Comparison of ENCODE assay signal across 15 cellular contexts in the genomic region with DNA sequence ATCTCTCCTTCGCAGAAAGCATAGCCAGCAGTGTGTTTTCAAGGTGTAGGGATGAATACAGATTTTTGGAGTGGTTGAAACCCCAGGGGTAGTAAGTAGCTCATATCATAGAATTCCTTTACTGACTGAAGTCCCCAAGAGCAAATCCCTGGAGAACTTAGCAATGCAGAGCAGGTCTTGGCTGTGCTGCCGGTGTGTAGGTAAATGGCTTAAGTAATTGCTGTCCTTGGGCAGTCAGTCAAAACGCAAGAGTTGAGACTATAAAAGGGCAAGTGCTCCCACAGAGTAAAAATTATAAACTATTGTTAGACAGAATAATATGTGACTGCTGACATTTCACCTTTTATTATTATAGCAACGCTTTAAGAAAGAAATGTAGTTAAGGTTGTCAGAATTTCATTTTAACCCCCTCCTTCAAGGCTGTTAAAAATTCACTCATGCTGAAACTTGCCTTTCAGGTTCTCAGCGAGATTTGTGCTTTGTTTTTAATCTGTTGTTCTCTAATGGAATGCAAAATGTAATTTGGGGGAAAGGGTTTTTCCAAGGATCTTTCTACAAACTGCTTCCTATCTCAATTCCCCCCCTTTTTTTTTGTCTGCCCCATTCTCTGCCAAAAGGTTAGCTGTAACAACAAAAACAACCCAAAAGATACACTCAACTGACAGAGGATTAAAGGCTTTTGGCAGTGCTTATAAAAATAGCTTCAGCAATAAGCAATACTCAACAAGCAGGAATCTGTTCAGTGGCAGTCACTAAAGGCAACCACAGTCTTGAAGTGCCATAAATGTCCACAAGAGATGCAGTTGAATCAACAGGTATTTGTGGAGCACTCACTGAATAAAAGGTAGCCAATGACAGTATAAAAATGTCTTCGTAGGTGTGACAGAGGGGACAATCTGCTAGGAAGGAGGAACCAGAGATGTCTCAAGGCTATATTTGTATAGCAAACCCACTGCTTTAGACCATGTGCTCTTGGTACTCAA.
A peak's percentile ranks its signal among the peaks of the same experiment; 100 is the strongest.
DNase-seq lines count a peak whose midpoint lies in the region; ATAC-seq and TF ChIP-seq lines count a peak whose summit lies in the region.
"Had no signal": no experiment of that assay in that cellular context is flagged by ENCODE, and none has a peak within 500 bp of the region (broad histone marks: within the 10 kb centered on the region; RNA-seq: fewer than 3 reads in every experiment).

No MANE protein-coding gene starts in this region.

- H3K4me3 Mint-ChIP-seq in WTC11 (no peak overlapping the region; the same call in 1 of the 2 replicates), immature natural killer cell (no peak overlapping the region)

- POLR2A ChIA-PET in WTC11 (lab: Charles Lee), result interaction anchor here (0.6 kb wide), 1 partner anchor 449 kb away, joined by 4 read pairs; no protein-coding TSS in a partner anchor

- CTCF ChIA-PET in WTC11 (lab: Charles Lee), result no interaction called here

- H3K9me3 ChIP-seq in iPS-20b (ENCODE audit: insufficient read depth, low read depth, low read length) (no peaks in the 10 kb centered on the region), psoas muscle (no peaks in the 10 kb centered on the region), Peyer's patch (no peaks in the 10 kb centered on the region)
- H3K9me3 ChIP-seq: SJSA1 had no signal

- no peaks in the 10 kb centered on the region for H3K9me3 Mint-ChIP-seq in WTC11
- peaks cover 0 to 11% (median 3%) of the 10 kb centered on the region in 6 donors for H3K9me3 Mint-ChIP-seq in immature natural killer cell
- H3K9me3 Mint-ChIP-seq: nephron had no signal

- peak overlapping the region; percentile 5 for H3K27ac Mint-ChIP-seq in WTC11
- no peak overlapping the region for H3K27ac Mint-ChIP-seq in immature natural killer cell
- H3K27ac Mint-ChIP-seq: nephron had no signal

- TF ChIP-seq POLR2A in Peyer's patch (IDR thresholded peaks at IDR 0.05), result no peak

- H3K4me3 ChIP-seq in iPS-20b (ENCODE audit: low read length) (no peak overlapping the region), psoas muscle (no peak overlapping the region), Peyer's patch (no peak overlapping the region)
- H3K4me3 ChIP-seq: SJSA1 had no signal

- H3K4me1 ChIP-seq in iPS-20b (ENCODE audit: insufficient read depth, low read length) (peaks cover 21% of the 10 kb centered on the region), psoas muscle (peaks cover 41% of the 10 kb centered on the region), Peyer's patch (peaks cover 0 to 21% (median 4%) of the 10 kb centered on the region in 4 donors)

- H3K27ac ChIP-seq in iPS-20b (ENCODE audit: low read length) (no peak overlapping the region), psoas muscle (peak overlapping the region; percentile 28), Peyer's patch (peak overlapping the region in 1 of 4 donors; percentile 32)
- H3K27ac ChIP-seq: SJSA1 had no signal

- ATAC-seq in WTC11 (peak; percentile 67), psoas muscle (peak; percentile 41 to 65 (median 59))
- ATAC-seq: HCT116; stimulated activated naive CD8-positive, alpha-beta T cell treated with anti-CD3 and anti-CD28 coated beads, Interleukin-15, Interleukin-2, amounts not matched to agents 100 U/mL and 50 U/mL, for 24 hours had no signal

- intact Hi-C loops in psoas muscle (cut with DNase I), result no loop called here

- H3K27me3 ChIP-seq in iPS-20b (ENCODE audit: insufficient read depth, low read length), result no peaks in the 10 kb centered on the region
- no peaks in the 10 kb centered on the region for H3K27me3 ChIP-seq in psoas muscle (ENCODE audit: insufficient read depth in 3 of 3, low read length in 2 of 3)
- H3K27me3 ChIP-seq in Peyer's patch, result no peaks in the 10 kb centered on the region
- H3K27me3 ChIP-seq: SJSA1 had no signal

- H3K36me3 Mint-ChIP-seq in WTC11, result no peaks in the 10 kb centered on the region
- H3K36me3 Mint-ChIP-seq in immature natural killer cell, result no peaks in the 10 kb centered on the region

- H3K27me3 Mint-ChIP-seq in WTC11 (ENCODE audit: low read depth), result peaks cover 4% of the 10 kb centered on the region
- H3K27me3 Mint-ChIP-seq in immature natural killer cell (ENCODE audit: low read depth in 3 of 3), result peaks cover 0 to 2% (median 2%) of the 10 kb centered on the region in 3 donors

- peaks cover 21% of the 10 kb centered on the region for H3K4me1 Mint-ChIP-seq in WTC11
- H3K4me1 Mint-ChIP-seq in immature natural killer cell, result no peaks in the 10 kb centered on the region

- H3K36me3 ChIP-seq in iPS-20b (ENCODE audit: insufficient read depth, low read depth, low read length), result no peaks in the 10 kb centered on the region
- no peaks in the 10 kb centered on the region for H3K36me3 ChIP-seq in psoas muscle (ENCODE audit: insufficient read depth in 1 of 2, low read depth in 1 of 2)
- H3K36me3 ChIP-seq in Peyer's patch, result no peaks in the 10 kb centered on the region
- H3K36me3 ChIP-seq: SJSA1 had no signal

- H3K9ac ChIP-seq in iPS-20b (ENCODE audit: low read depth, low read length), result 0 out of 2 replicates have a peak overlapping the region, but pooled peaks have one; percentile 10

- WGBS in psoas muscle, 3 donors, result 60 to 70% (median 61%) methylated on average over 6 of the region's 6 CpGs

- TF ChIP-seq CTCF in WTC11 (IDR thresholded peaks at IDR 0.05) (no peak), psoas muscle (IDR thresholded peaks at IDR 0.05) (no peak), Peyer's patch (IDR thresholded peaks at IDR 0.05) (no peak)

- peak; percentile 8 for DNase-seq in AG20443 (ENCODE audit: low spot score)
- DNase-seq in WTC11 (ENCODE audit: low spot score), result no peak
- DNase-seq in psoas muscle, result no peak
- DNase-seq in Peyer's patch, result no peak
- no peak for DNase-seq in NCI-H2029 treated with DMSO at 0.1 percent for 48 hours (lab: John Stamatoyannopoulos, UW)
- DNase-seq in immature natural killer cell, result no peak
- DNase-seq in NOMO-1 treated with dmso at 0.1 percent for 144 hours (lab: John Stamatoyannopoulos, UW; ENCODE audit: unreplicated experiment), result no peak
- DNase-seq: effector memory CD4-positive, alpha-beta T cell; NCI-H1694 treated with DMSO at 0.1 percent for 48 hours; NCI-H774; stimulated activated naive CD8-positive, alpha-beta T cell treated with anti-CD3 and anti-CD28 coated beads, Interleukin-15, Interleukin-2, amounts not matched to agents 100 U/mL and 50 U/mL, for 24 hours had no signal

TF ChIP-seq in WTC11, 78 proteins besides CTCF, POLR2A, EP300 and RAD21 (continues in another document):
- TF ChIP-seq ZNF232 (CRISPR knock-in tag; IDR thresholded peaks at IDR 0.05) (no peak), TEAD1 (CRISPR knock-in tag; IDR thresholded peaks at IDR 0.05) (no peak), JAZF1 (CRISPR knock-in tag; IDR thresholded peaks at IDR 0.05) (no peak), NFYB (CRISPR knock-in tag; conservative IDR thresholded peaks at IDR 0.05; ENCODE audit: low read depth) (no peak), ZNF219 (CRISPR knock-in tag; IDR thresholded peaks at IDR 0.05; ENCODE audit: borderline replicate concordance) (no peak)
- TF ChIP-seq, protein P1, sequence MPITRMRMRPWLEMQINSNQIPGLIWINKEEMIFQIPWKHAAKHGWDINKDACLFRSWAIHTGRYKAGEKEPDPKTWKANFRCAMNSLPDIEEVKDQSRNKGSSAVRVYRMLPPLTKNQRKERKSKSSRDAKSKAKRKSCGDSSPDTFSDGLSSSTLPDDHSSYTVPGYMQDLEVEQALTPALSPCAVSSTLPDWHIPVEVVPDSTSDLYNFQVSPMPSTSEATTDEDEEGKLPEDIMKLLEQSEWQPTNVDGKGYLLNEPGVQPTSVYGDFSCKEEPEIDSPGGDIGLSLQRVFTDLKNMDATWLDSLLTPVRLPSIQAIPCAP (CRISPR knock-in tag; IDR thresholded peaks at IDR 0.05), result no peak
- TF ChIP-seq, protein P2, sequence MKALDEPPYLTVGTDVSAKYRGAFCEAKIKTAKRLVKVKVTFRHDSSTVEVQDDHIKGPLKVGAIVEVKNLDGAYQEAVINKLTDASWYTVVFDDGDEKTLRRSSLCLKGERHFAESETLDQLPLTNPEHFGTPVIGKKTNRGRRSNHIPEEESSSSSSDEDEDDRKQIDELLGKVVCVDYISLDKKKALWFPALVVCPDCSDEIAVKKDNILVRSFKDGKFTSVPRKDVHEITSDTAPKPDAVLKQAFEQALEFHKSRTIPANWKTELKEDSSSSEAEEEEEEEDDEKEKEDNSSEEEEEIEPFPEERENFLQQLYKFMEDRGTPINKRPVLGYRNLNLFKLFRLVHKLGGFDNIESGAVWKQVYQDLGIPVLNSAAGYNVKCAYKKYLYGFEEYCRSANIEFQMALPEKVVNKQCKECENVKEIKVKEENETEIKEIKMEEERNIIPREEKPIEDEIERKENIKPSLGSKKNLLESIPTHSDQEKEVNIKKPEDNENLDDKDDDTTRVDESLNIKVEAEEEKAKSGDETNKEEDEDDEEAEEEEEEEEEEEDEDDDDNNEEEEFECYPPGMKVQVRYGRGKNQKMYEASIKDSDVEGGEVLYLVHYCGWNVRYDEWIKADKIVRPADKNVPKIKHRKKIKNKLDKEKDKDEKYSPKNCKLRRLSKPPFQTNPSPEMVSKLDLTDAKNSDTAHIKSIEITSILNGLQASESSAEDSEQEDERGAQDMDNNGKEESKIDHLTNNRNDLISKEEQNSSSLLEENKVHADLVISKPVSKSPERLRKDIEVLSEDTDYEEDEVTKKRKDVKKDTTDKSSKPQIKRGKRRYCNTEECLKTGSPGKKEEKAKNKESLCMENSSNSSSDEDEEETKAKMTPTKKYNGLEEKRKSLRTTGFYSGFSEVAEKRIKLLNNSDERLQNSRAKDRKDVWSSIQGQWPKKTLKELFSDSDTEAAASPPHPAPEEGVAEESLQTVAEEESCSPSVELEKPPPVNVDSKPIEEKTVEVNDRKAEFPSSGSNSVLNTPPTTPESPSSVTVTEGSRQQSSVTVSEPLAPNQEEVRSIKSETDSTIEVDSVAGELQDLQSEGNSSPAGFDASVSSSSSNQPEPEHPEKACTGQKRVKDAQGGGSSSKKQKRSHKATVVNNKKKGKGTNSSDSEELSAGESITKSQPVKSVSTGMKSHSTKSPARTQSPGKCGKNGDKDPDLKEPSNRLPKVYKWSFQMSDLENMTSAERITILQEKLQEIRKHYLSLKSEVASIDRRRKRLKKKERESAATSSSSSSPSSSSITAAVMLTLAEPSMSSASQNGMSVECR (CRISPR knock-in tag; IDR thresholded peaks at IDR 0.05; ENCODE audit: borderline replicate concordance), result no peak
- TF ChIP-seq, protein P3, sequence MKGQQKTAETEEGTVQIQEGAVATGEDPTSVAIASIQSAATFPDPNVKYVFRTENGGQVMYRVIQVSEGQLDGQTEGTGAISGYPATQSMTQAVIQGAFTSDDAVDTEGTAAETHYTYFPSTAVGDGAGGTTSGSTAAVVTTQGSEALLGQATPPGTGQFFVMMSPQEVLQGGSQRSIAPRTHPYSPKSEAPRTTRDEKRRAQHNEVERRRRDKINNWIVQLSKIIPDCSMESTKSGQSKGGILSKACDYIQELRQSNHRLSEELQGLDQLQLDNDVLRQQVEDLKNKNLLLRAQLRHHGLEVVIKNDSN (CRISPR knock-in tag; IDR thresholded peaks at IDR 0.05), result no peak
